14 cellular contexts compared by ENCODE assay signal in genomic region chrX:31287861-31288260, GRCh38.
DNase-seq lines count a peak whose midpoint lies in the region; ATAC-seq and TF ChIP-seq lines count a peak whose summit lies in the region.
"Had no signal": no experiment of that assay in that cellular context is flagged by ENCODE, and none has a peak within 500 bp of the region (broad histone marks: within the 10 kb centered on the region; RNA-seq: fewer than 3 reads in every experiment).

No MANE protein-coding gene starts in this region.

- no peak for DNase-seq in activated T-cell treated with anti-CD3 and anti-CD28 coated beads, Interleukin-2, amount 50 U/mL, for 72 hours
- DNase-seq in activated T-cell treated with anti-CD3 and anti-CD28 coated beads for 4 hours = no peak
- DNase-seq in NCI-H69 (lab: John Stamatoyannopoulos, UW) = peak; percentile 0
- peak; percentile 36 for DNase-seq in fibroblast of mammary gland (ENCODE audit: low read depth)
- DNase-seq in myocyte (ENCODE audit: low read depth) = peak; percentile 5
- DNase-seq in NCI-H2196 (lab: John Stamatoyannopoulos, UW; ENCODE audit: unreplicated experiment) = no peak
- no peak for DNase-seq in hypothalamus (lab: John Stamatoyannopoulos, UW)
- DNase-seq in NCI-H345 (lab: John Stamatoyannopoulos, UW) = no peak
- DNase-seq: ACHN; CD4-positive, CD25-positive, alpha-beta regulatory T cell; DMS53; HCEC 1CT; HFFc6 had no signal

- TF ChIP-seq CTCF in fibroblast of mammary gland (conservative IDR thresholded peaks at IDR 0.05; ENCODE audit: control insufficient read depth, insufficient read depth, low read depth, low read length) = no peak

- H3K4me3 ChIP-seq in fibroblast of mammary gland (ENCODE audit: control insufficient read depth, low read depth, low read length) = no peak overlapping the region
- H3K4me3 ChIP-seq: BLaER1 treated with 17β-estradiol and CSF1 and Interleukin-3, amounts not matched to agents 10 nM and 100 nM had no signal

- peaks cover 18% of the 10 kb centered on the region for H3K27me3 Mint-ChIP-seq in activated T-cell treated with anti-CD3 and anti-CD28 coated beads, Interleukin-2, amount 50 U/mL, for 72 hours (ENCODE audit: low read depth)
- H3K27me3 Mint-ChIP-seq: CD4-positive, CD25-positive, alpha-beta regulatory T cell had no signal

- H3K4me1 Mint-ChIP-seq in activated T-cell treated with anti-CD3 and anti-CD28 coated beads, Interleukin-2, amount 50 U/mL, for 72 hours (ENCODE audit: low read depth) = no peaks in the 10 kb centered on the region
- H3K4me1 Mint-ChIP-seq: CD4-positive, CD25-positive, alpha-beta regulatory T cell had no signal

- H3K9me3 Mint-ChIP-seq in activated T-cell treated with anti-CD3 and anti-CD28 coated beads, Interleukin-2, amount 50 U/mL, for 72 hours = no peaks in the 10 kb centered on the region
- H3K9me3 Mint-ChIP-seq: HFFc6 had no signal

- no peak overlapping the region for H3K4me3 Mint-ChIP-seq in activated T-cell treated with anti-CD3 and anti-CD28 coated beads, Interleukin-2, amount 50 U/mL, for 72 hours
- H3K4me3 Mint-ChIP-seq: CD4-positive, CD25-positive, alpha-beta regulatory T cell; HFFc6 had no signal

- no peaks in the 10 kb centered on the region for H3K36me3 Mint-ChIP-seq in activated T-cell treated with anti-CD3 and anti-CD28 coated beads, Interleukin-2, amount 50 U/mL, for 72 hours (ENCODE audit: insufficient read depth in 2 of 2)
- H3K36me3 Mint-ChIP-seq: CD4-positive, CD25-positive, alpha-beta regulatory T cell had no signal

- H3K27ac Mint-ChIP-seq in activated T-cell treated with anti-CD3 and anti-CD28 coated beads, Interleukin-2, amount 50 U/mL, for 72 hours = peak overlapping the region; percentile 65
- H3K27ac Mint-ChIP-seq: CD4-positive, CD25-positive, alpha-beta regulatory T cell; HFFc6 had no signal

- ATAC-seq in activated T-cell treated with anti-CD3 and anti-CD28 coated beads, Interleukin-2, amount 50 U/mL, for 72 hours (replicated peaks in 1 of 2) = no peak

Comparison
In these comparisons a context has a peak if more than half of its experiments do, and no peak if none do; other contexts are left out.
1. DNase-seq: peak in NCI-H69 (single experiment), fibroblast of mammary gland (single experiment) and myocyte (single experiment); none in activated T-cell treated with anti-CD3 and anti-CD28 coated beads, Interleukin-2, amount 50 U/mL, for 72 hours (0 of 2), activated T-cell treated with anti-CD3 and anti-CD28 coated beads for 4 hours (single experiment), NCI-H2196 (single experiment), hypothalamus (0 of 51) and NCI-H345 (single experiment).